Comparison of ENCODE assay signal across 14 cellular contexts in the genomic region with DNA sequence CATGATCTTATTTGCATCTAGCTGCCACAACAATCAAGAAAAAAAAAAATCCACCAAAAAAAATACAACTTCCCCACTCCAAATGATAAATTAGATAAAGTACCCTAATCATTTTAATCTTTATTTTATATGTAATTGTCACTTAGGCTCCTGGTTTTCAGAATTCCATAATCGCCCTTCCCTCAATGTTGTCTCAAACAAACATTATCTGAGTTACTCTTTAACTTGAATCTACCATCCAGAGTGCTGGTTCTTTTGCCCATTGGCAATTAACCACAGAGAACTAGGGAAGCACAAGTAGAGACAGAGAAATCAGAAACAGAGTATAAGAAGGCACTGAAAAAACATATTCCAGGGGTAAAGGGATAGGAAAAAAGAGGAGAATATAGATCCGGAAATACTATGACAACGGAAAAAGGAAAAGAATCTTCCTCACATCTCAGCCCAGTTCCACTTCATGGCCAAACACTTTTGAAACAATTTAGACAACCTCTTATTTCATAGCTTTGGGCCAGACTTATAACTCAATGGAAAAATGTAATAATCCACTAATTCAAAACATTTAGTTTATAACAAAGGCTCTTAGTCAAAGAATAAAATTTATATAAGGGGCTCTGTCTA. TPM values are rescaled to one million over a fixed set of nuclear protein-coding genes. Genes with fewer than 3 reads are reported as not detected.
DNase-seq lines count a peak whose midpoint lies in the region; ATAC-seq, FAIRE-seq and TF ChIP-seq lines count a peak whose summit lies in the region.
"Had no signal": no experiment of that assay in that cellular context is flagged by ENCODE, and none has a peak within 500 bp of the region (broad histone marks: within the 10 kb centered on the region; RNA-seq: fewer than 3 reads in every experiment).

No MANE protein-coding gene starts in this region.

- H3K36me3 ChIP-seq in ES-I3 (ENCODE audit: insufficient read depth, low read length): 0 out of 2 replicates have a peak, but pooled peaks cover 3% of the 10 kb centered on the region
- H3K36me3 ChIP-seq in kidney (ENCODE audit: control insufficient read depth in 1 of 2, insufficient read depth in 2 of 2, low read length in 2 of 2): no peaks in the 10 kb centered on the region
- no peaks in the 10 kb centered on the region for H3K36me3 ChIP-seq in neutrophil
- no peaks in the 10 kb centered on the region for H3K36me3 ChIP-seq in PC-9 (ENCODE audit: low read depth)
- H3K36me3 ChIP-seq: sigmoid colon had no signal

- H3K9ac ChIP-seq in ES-I3 (ENCODE audit: low read depth, low read length) (peak overlapping the region; percentile 36; the same call in 1 of the 2 replicates), kidney (ENCODE audit: low read length in 2 of 2) (no peak overlapping the region)

- H3K4me3 Mint-ChIP-seq in T-helper 17 cell: no peak overlapping the region

- H4K20me1 ChIP-seq in PC-9 (ENCODE audit: insufficient read depth): no peaks in the 10 kb centered on the region

- no peak overlapping the region for H3K27ac Mint-ChIP-seq in T-helper 17 cell

- H3K9me2 ChIP-seq in PC-9 (ENCODE audit: insufficient read depth): no peaks in the 10 kb centered on the region

- no TSS peak for BruUV-seq in PC-9 (replicated peaks; lab: Mats Ljungman, UMichigan)

- intact Hi-C loops in kidney (cut with DNase I): no loop called here
- intact Hi-C loops in PC-9 (cut with micrococcal nuclease; ENCODE audit: unreplicated experiment): no loop called here

- no peak overlapping the region for H2AFZ ChIP-seq in PC-9

- H3K27me3 Mint-ChIP-seq in T-helper 17 cell: peaks cover 43% of the 10 kb centered on the region

- peak; percentile 80 for FAIRE-seq in kidney (lab: Jason Lieb, UNC)

- no peak for ATAC-seq in T-helper 17 cell

- POLR2A ChIA-PET in PC-9 (lab: Charles Lee; ENCODE audit: unreplicated experiment): interaction anchor here (0.6 kb wide), 1 partner anchor 792 kb away, joined by 3 read pairs; a partner anchor contains a TSS

- H3K4me3 ChIP-seq in kidney (ENCODE audit: low read length in 2 of 2) (peak overlapping the region; percentile 71 to 76), neutrophil (ENCODE audit: low read depth in 1 of 2, low read length in 1 of 2) (no peak overlapping the region), PC-9 (no peak overlapping the region)
- H3K4me3 ChIP-seq: sigmoid colon had no signal

- H3K9me3 ChIP-seq in ES-I3 (ENCODE audit: control insufficient read depth, insufficient read depth, low read length): no peaks in the 10 kb centered on the region
- no peaks in the 10 kb centered on the region for H3K9me3 ChIP-seq in kidney (ENCODE audit: control insufficient read depth in 1 of 2, low read length in 2 of 2)
- H3K9me3 ChIP-seq in neutrophil: no peaks in the 10 kb centered on the region
- no peaks in the 10 kb centered on the region for H3K9me3 ChIP-seq in T-helper 17 cell (ENCODE audit: control insufficient read depth, low read length, poor library complexity, severe bottlenecking)
- H3K9me3 ChIP-seq in PC-9 (ENCODE audit: insufficient read depth, low read depth): no peaks in the 10 kb centered on the region
- H3K9me3 ChIP-seq: sigmoid colon had no signal

- CTCF ChIA-PET in PC-9 (lab: Charles Lee): no interaction called here

- peaks cover 2% of the 10 kb centered on the region for H3K4me1 Mint-ChIP-seq in T-helper 17 cell

- no peak overlapping the region for H3K4me2 ChIP-seq in PC-9

- no peaks in the 10 kb centered on the region for H3F3A ChIP-seq in PC-9 (ENCODE audit: insufficient read depth, low read depth)

- H3K27ac ChIP-seq in kidney (ENCODE audit: low read depth in 2 of 2, low read length in 2 of 2) (peak overlapping the region; percentile 45 to 71), neutrophil (peak overlapping the region; percentile 61), PC-9 (no peak overlapping the region)
- H3K27ac ChIP-seq: sigmoid colon had no signal

- DNase-seq in SW480 (ENCODE audit: low spot score): peak; percentile 24
- no peak for DNase-seq in kidney
- DNase-seq in T-helper 17 cell: no peak
- DNase-seq in HUDEP-2 (lab: John Stamatoyannopoulos, UW; ENCODE audit: unreplicated experiment in 76 of 76): no peak
- no peak for DNase-seq in stimulated activated CD4-positive, alpha-beta T cell treated with anti-CD3 and anti-CD28 coated beads, Interleukin-4, amount 100 ng/mL, for 1 hour
- no peak for DNase-seq in PC-9
- DNase-seq: activated naive CD4-positive, alpha-beta T cell treated with anti-CD3 and anti-CD28 coated beads, Interleukin-2, amount 50 U/mL, for 16 hours; central memory CD4-positive, alpha-beta T cell; erythroblast; hypothalamus; Right ventricle myocardium superior; sigmoid colon had no signal

- H3K27me3 ChIP-seq in neutrophil: no peaks in the 10 kb centered on the region
- no peaks in the 10 kb centered on the region for H3K27me3 ChIP-seq in PC-9 (ENCODE audit: insufficient read depth, low read depth)
- H3K27me3 ChIP-seq: sigmoid colon had no signal

- H3K79me2 ChIP-seq in PC-9 (ENCODE audit: low read depth): peaks cover 11% of the 10 kb centered on the region; the same call in 1 of the 2 replicates

- no peaks in the 10 kb centered on the region for H3K36me3 Mint-ChIP-seq in T-helper 17 cell (ENCODE audit: low read depth)

- no peak for TF ChIP-seq CTCF in kidney (IDR thresholded peaks at IDR 0.05; ENCODE audit: borderline replicate concordance, extremely low read depth, insufficient read depth)
- TF ChIP-seq CTCF in neutrophil (IDR thresholded peaks at IDR 0.05): no peak
- no peak for TF ChIP-seq CTCF in PC-9 (conservative IDR thresholded peaks at IDR 0.05)

- H3K4me1 ChIP-seq in ES-I3 (ENCODE audit: insufficient read depth, low read length): peaks cover 35% of the 10 kb centered on the region
- peaks cover 8 to 30% of the 10 kb centered on the region in 2 donors for H3K4me1 ChIP-seq in kidney (ENCODE audit: control insufficient read depth in 1 of 2, insufficient read depth in 1 of 2, low read depth in 1 of 2, low read length in 2 of 2)
- H3K4me1 ChIP-seq in neutrophil (ENCODE audit: control insufficient read depth in 1 of 2, insufficient read depth in 1 of 2, low read depth in 1 of 2, low read length in 1 of 2): peaks cover 25 to 40% of the 10 kb centered on the region in 2 experiments
- H3K4me1 ChIP-seq in PC-9 (replicated peaks; ENCODE audit: insufficient read depth): no peaks in the 10 kb centered on the region

RNA-seq across cellular contexts. Expression of a gene that starts 0.9 kb away (rescaled TPM):
- total RNA-seq in kidney (31.4 TPM), T-helper 17 cell (1 to 10 TPM in 1 of 2 donors, under 1 TPM in 1; 0.86 to 1.0 TPM), PC-9 (2021) (17.5 and 17.8 TPM in 2 replicates)
- polyA plus RNA-seq in kidney (ENCODE audit: insufficient read depth, low read depth, low replicate concordance): 4.4 TPM

Comparison
In these comparisons a context has a peak if more than half of its experiments do, and no peak if none do; other contexts are left out.
1. H3K4me3 ChIP-seq: peak in kidney (2 of 2); none in neutrophil (0 of 2) and PC-9 (single experiment).